Comparison of ENCODE assay signal across 8 cellular contexts in the genomic region with DNA sequence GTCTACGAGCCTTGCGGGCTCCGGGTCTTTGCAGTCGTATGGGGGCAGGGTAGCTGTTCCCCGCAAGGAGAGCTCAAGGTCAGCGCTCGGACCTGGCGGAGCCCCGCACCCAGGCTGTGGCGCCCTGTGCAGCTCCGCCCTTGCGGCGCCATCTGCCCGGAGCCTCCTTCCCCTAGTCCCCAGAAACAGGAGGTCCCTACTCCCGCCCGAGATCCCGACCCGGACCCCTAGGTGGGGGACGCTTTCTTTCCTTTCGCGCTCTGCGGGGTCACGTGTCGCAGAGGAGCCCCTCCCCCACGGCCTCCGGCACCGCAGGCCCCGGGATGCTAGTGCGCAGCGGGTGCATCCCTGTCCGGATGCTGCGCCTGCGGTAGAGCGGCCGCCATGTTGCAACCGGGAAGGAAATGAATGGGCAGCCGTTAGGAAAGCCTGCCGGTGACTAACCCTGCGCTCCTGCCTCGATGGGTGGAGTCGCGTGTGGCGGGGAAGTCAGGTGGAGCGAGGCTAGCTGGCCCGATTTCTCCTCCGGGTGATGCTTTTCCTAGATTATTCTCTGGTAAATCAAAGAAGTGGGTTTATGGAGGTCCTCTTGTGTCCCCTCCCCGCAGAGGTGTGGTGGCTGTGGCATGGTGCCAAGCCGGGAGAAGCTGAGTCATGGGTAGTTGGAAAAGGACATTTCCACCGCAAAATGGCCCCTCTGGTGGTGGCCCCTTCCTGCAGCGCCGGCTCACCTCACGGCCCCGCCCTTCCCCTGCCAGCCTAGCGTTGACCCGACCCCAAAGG. TPM values are rescaled to one million over a fixed set of nuclear protein-coding genes. Genes with fewer than 3 reads are reported as not detected.
DNase-seq lines count a peak whose midpoint lies in the region; ATAC-seq lines count a peak whose summit lies in the region.

No MANE protein-coding gene starts in this region.

- peaks cover 17% of the 10 kb centered on the region for H3K4me1 ChIP-seq in mesendoderm (ENCODE audit: control insufficient read depth, low read depth, low read length)

- H3K18ac ChIP-seq in mesendoderm (ENCODE audit: low read length): peak overlapping the region; percentile 85

- DNase-seq in GM04504 (ENCODE audit: low read depth) (peak; percentile 46), NCI-H748 treated with DMSO at 0.1 percent for 48 hours (lab: John Stamatoyannopoulos, UW) (peak; percentile 14), mesendoderm (peak; percentile 80)
- peak in 2 of 3 experiments; percentile 52 to 62 for DNase-seq in activated CD8-positive, alpha-beta memory T cell treated with anti-CD3 and anti-CD28 coated beads for 48 hours (ENCODE audit: low read depth in 2 of 3, low spot score in 2 of 3)
- DNase-seq in effector memory CD8-positive, alpha-beta T cell: peak; percentile 53 to 61 (median 56)
- DNase-seq in stimulated activated CD8-positive, alpha-beta memory T cell treated with anti-CD3 and anti-CD28 coated beads, Interleukin-12 subunit alpha, Interleukin-12 subunit beta, amount 100 ng/mL, for 4 hours (ENCODE audit: low read depth): peak; percentile 60

- peak overlapping the region; percentile 100 for H3K9ac ChIP-seq in mesendoderm (ENCODE audit: low read length)

- whole genome bisulfite sequencing in mesendoderm (ENCODE audit: extremely low coverage, insufficient coverage, low lambda C conversion rate): no CpG with 5 or more reads among the region's 55 CpGs

- H3K27me3 Mint-ChIP-seq in effector memory CD8-positive, alpha-beta T cell: no peaks in the 10 kb centered on the region

- H3K4me2 ChIP-seq in mesendoderm (ENCODE audit: low read length): peak overlapping the region; percentile 69

- H2AK5ac ChIP-seq in mesendoderm (ENCODE audit: low read length): peak overlapping the region; percentile 69

- H3K4me3 Mint-ChIP-seq in effector memory CD8-positive, alpha-beta T cell: peak overlapping the region; percentile 98 to 99

- H3K27ac ChIP-seq in mesendoderm (ENCODE audit: low read depth, low read length): peak overlapping the region; percentile 94

- H3K36me3 ChIP-seq in mesendoderm (ENCODE audit: control insufficient read depth, insufficient read depth, low read length): peaks cover 32% of the 10 kb centered on the region

- peak overlapping the region; percentile 100 for H3K27ac Mint-ChIP-seq in effector memory CD8-positive, alpha-beta T cell

- peak overlapping the region; percentile 92 for H3K56ac ChIP-seq in mesendoderm (ENCODE audit: low read length)

- H3K23ac ChIP-seq in mesendoderm (ENCODE audit: low read length): peak overlapping the region; percentile 94

- peaks cover 84% of the 10 kb centered on the region for H3K36me3 Mint-ChIP-seq in effector memory CD8-positive, alpha-beta T cell (ENCODE audit: insufficient read depth)

- peak overlapping the region; percentile 87 for H3K4ac ChIP-seq in mesendoderm (ENCODE audit: low read depth, low read length)

- H3K79me1 ChIP-seq in mesendoderm (ENCODE audit: low read length): peaks cover 2% of the 10 kb centered on the region

- no peaks in the 10 kb centered on the region for H3K9me3 Mint-ChIP-seq in effector memory CD8-positive, alpha-beta T cell

- H3K27me3 ChIP-seq in mesendoderm (ENCODE audit: insufficient read depth, low read length, poor library complexity): no peaks in the 10 kb centered on the region

- H2BK120ac ChIP-seq in mesendoderm (ENCODE audit: low read depth, low read length): peak overlapping the region; percentile 46

- H4K5ac ChIP-seq in mesendoderm (ENCODE audit: low read length): no peak overlapping the region

- H3K4me1 Mint-ChIP-seq in effector memory CD8-positive, alpha-beta T cell (ENCODE audit: low read depth in 2 of 2): peaks cover 52 to 53% of the 10 kb centered on the region in 2 donors

- H2BK5ac ChIP-seq in mesendoderm (ENCODE audit: low read length): peak overlapping the region; percentile 79

- peaks cover 25% of the 10 kb centered on the region for H3K79me2 ChIP-seq in mesendoderm (ENCODE audit: control insufficient read depth, insufficient read depth, low read length)

- ATAC-seq in HG02943 (IDR thresholded peaks at IDR 0.05; ENCODE audit: low read depth, unreplicated experiment) (peak; percentile 4), GM21786 (IDR thresholded peaks at IDR 0.05; ENCODE audit: unreplicated experiment) (no peak)
- ATAC-seq in effector memory CD8-positive, alpha-beta T cell (replicated peaks): peak; percentile 15

- peak overlapping the region; percentile 75 for H3K4me3 ChIP-seq in mesendoderm (ENCODE audit: low read length)

- H2BK15ac ChIP-seq in mesendoderm (replicated peaks; ENCODE audit: low read depth): no peak overlapping the region

- peak overlapping the region; percentile 5 for H4K8ac ChIP-seq in mesendoderm (ENCODE audit: low read depth, low read length)

RNA-seq across cellular contexts. Expression of a gene that starts 0.8 kb away (rescaled TPM):
- 5,113 TPM for polyA plus RNA-seq in mesendoderm (2013, experiment 1 of 2)
- 5,145 TPM for polyA plus RNA-seq in mesendoderm (2013, experiment 2 of 2)

RNA-seq across cellular contexts. Expression of a gene that starts 20.7 kb away (rescaled TPM):
- polyA plus RNA-seq in mesendoderm (2013, experiment 1 of 2): 4.3 TPM
- 4.1 TPM for polyA plus RNA-seq in mesendoderm (2013, experiment 2 of 2)

RNA-seq across cellular contexts. Expression of a gene that starts 33.0 kb away (rescaled TPM):
- 68.0 TPM for polyA plus RNA-seq in mesendoderm (2013, experiment 1 of 2)
- 67.6 TPM for polyA plus RNA-seq in mesendoderm (2013, experiment 2 of 2)

RNA-seq across cellular contexts. Expression of a gene that starts 41.2 kb away (rescaled TPM):
- 52.1 TPM for polyA plus RNA-seq in mesendoderm (2013, experiment 1 of 2)
- 50.5 TPM for polyA plus RNA-seq in mesendoderm (2013, experiment 2 of 2)

RNA-seq across cellular contexts. Expression of a gene that starts 42.0 kb away (rescaled TPM):
- 887 TPM for polyA plus RNA-seq in mesendoderm (2013, experiment 1 of 2)
- polyA plus RNA-seq in mesendoderm (2013, experiment 2 of 2): 886 TPM

Comparison
In these comparisons a context has a peak if more than half of its experiments do, and no peak if none do; other contexts are left out.
1. DNase-seq: peak in every context shown above with its lines; median percentile 80 in mesendoderm; 60 in stimulated activated CD8-positive, alpha-beta memory T cell treated with anti-CD3 and anti-CD28 coated beads, Interleukin-12 subunit alpha, Interleukin-12 subunit beta, amount 100 ng/mL, for 4 hours; 57 in activated CD8-positive, alpha-beta memory T cell treated with anti-CD3 and anti-CD28 coated beads for 48 hours; 56 in effector memory CD8-positive, alpha-beta T cell; 46 in GM04504; 14 in NCI-H748 treated with DMSO at 0.1 percent for 48 hours.